1 cellular context compared by ENCODE assay signal in genomic region chr12:82650627-82651337, GRCh38.
TF ChIP-seq lines count a peak whose summit lies in the region.

No MANE protein-coding gene starts in this region.

TF ChIP-seq in H1, 55 proteins besides CTCF, POLR2A, EP300 and RAD21 (continued from another document):
- TF ChIP-seq USF2 (IDR thresholded peaks at IDR 0.05; ENCODE audit: low read length) = no peak
- TF ChIP-seq POLR2AphosphoS5 (IDR thresholded peaks at IDR 0.05; ENCODE audit: low read depth, low read length) = no peak
- TF ChIP-seq BRCA1 (IDR thresholded peaks at IDR 0.05; ENCODE audit: low read depth, low read length) = no peak
- no peak for TF ChIP-seq HDAC2 (IDR thresholded peaks at IDR 0.05; ENCODE audit: borderline replicate concordance in 1 of 2, low read depth in 2 of 2, low read length in 2 of 2)
- no peak for TF ChIP-seq ATF2 (IDR thresholded peaks at IDR 0.05; ENCODE audit: low read length)
